In genomic region chr1:5690878-5691277, GRCh38 we compare ENCODE assay signal across 15 cellular contexts.
DNase-seq lines count a peak whose midpoint lies in the region; ATAC-seq and TF ChIP-seq lines count a peak whose summit lies in the region.
"Had no signal": no experiment of that assay in that cellular context is flagged by ENCODE, and none has a peak within 500 bp of the region (broad histone marks: within the 10 kb centered on the region; RNA-seq: fewer than 3 reads in every experiment).

No MANE protein-coding gene starts in this region.

- WGBS in tibial nerve, 2 donors: 68 to 83% methylated on average over 13 of the region's 13 CpGs

- no peak overlapping the region for H3K4me3 ChIP-seq in NT2/D1 (ENCODE audit: insufficient read length, low read depth)
- no peak overlapping the region for H3K4me3 ChIP-seq in tibial nerve
- H3K4me3 ChIP-seq: BLaER1 treated with 17β-estradiol and CSF1 and Interleukin-3, amounts not matched to agents 10 nM and 100 nM; MG63 had no signal

- H3K27me3 ChIP-seq in NT2/D1 (ENCODE audit: insufficient read depth, insufficient read length): no peaks in the 10 kb centered on the region
- no peaks in the 10 kb centered on the region for H3K27me3 ChIP-seq in tibial nerve
- H3K27me3 ChIP-seq: BLaER1 treated with 17β-estradiol and CSF1 and Interleukin-3, amounts not matched to agents 10 nM and 100 nM; MG63 had no signal

- DNase-seq in NT2/D1 (ENCODE audit: low read depth, low spot score): no peak
- no peak for DNase-seq in epithelial cell of prostate (ENCODE audit: low read depth, low spot score)
- DNase-seq in mesenteric fat pad (ENCODE audit: low spot score): peak; percentile 72
- no peak for DNase-seq in H4 (ENCODE audit: low spot score)
- DNase-seq in left ventricle myocardium superior: no peak
- DNase-seq in tibial nerve (ENCODE audit: low spot score in 2 of 2): no peak
- DNase-seq: ACHN; CD4-positive, alpha-beta memory T cell; DND-41; MG63; NCI-H1417; NCI-H187 had no signal

- no peak for TF ChIP-seq POLR2A in tibial nerve (IDR thresholded peaks at IDR 0.05)

- TF ChIP-seq EP300 in tibial nerve (IDR thresholded peaks at IDR 0.05): no peak

- intact Hi-C loops in left ventricle myocardium superior (cut with micrococcal nuclease): no loop called here

- H3K4me1 ChIP-seq in NT2/D1 (ENCODE audit: insufficient read depth, insufficient read length) (peaks cover 10% of the 10 kb centered on the region), tibial nerve (no peaks in the 10 kb centered on the region)

- ATAC-seq in left ventricle myocardium superior (no peak), HG03025 (IDR thresholded peaks at IDR 0.05; ENCODE audit: low FRiP score, unreplicated experiment) (no peak)
- ATAC-seq: SK-N-SH treated with all-trans-retinoic acid at 6 μM for 48 hours had no signal

- peak overlapping the region; percentile 32 for H3K9ac ChIP-seq in NT2/D1 (ENCODE audit: insufficient read length, low read depth)
- H3K9ac ChIP-seq: BLaER1 treated with 17β-estradiol and CSF1 and Interleukin-3, amounts not matched to agents 10 nM and 100 nM had no signal

- H3K36me3 ChIP-seq in NT2/D1 (ENCODE audit: insufficient read depth, insufficient read length, low read length) (no peaks in the 10 kb centered on the region), tibial nerve (no peaks in the 10 kb centered on the region)
- H3K36me3 ChIP-seq: BLaER1 treated with 17β-estradiol and CSF1 and Interleukin-3, amounts not matched to agents 10 nM and 100 nM; MG63 had no signal

- no peak for TF ChIP-seq CTCF in tibial nerve (IDR thresholded peaks at IDR 0.05)

- H3K27ac ChIP-seq in epithelial cell of prostate: peak overlapping the region; percentile 28
- no peak overlapping the region for H3K27ac ChIP-seq in tibial nerve
- H3K27ac ChIP-seq: BLaER1 treated with 17β-estradiol and CSF1 and Interleukin-3, amounts not matched to agents 10 nM and 100 nM had no signal

- H3K9me3 ChIP-seq in NT2/D1 (ENCODE audit: insufficient read depth, low read length) (0 out of 2 replicates have a peak, but pooled peaks cover 6% of the 10 kb centered on the region), tibial nerve (no peaks in the 10 kb centered on the region)
- H3K9me3 ChIP-seq: MG63 had no signal
